Comparison of ENCODE assay signal across 11 cellular contexts in the genomic region with DNA sequence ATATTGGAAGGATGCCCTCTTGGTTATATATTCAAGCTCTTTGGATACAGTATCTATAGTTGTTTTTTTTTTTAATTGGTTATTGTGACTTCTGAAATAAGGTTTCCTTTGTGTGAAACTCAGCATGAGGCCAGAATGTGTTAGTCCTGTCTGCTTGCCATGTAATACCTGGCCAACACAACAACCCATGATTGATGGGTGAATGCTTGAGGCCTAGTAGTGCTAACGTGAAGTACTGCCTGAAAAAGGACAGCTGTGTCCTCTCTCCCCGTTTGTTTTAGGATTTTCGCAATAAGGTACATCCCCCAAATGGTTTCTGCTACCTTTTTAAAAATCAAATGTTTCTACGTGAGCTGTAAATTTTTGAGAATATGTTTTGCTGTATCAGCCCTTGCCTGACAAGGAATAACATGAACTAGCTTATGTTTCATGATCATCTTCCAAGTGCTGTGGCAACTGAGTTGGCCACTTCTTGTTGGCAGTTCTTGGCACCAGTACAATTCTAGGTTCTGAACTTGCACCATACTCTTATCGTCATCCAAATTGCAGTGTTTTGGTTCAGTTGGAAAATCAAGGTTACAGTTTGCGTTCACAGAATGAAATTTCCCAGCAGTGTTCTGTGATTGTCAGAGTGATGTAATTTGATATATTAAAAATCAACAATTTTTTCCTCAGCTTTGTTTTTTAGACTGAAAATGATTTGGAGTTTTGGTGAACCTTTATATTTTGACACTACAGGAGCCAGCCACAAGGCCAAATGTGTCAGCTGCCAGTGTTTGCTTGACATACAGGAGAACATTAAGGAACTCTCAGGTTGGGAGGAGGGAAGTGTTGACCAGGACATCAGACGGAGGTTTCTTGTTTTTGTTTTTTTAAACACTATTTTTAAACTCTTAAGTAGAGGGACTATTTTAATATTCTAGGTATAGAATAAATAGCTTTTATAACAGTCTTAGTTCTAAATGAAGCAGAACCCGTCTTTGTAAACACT. TPM values are rescaled to one million over a fixed set of nuclear protein-coding genes. Genes with fewer than 3 reads are reported as not detected.
DNase-seq lines count a peak whose midpoint lies in the region; ATAC-seq and TF ChIP-seq lines count a peak whose summit lies in the region.
"Had no signal": no experiment of that assay in that cellular context is flagged by ENCODE, and none has a peak within 500 bp of the region (broad histone marks: within the 10 kb centered on the region; RNA-seq: fewer than 3 reads in every experiment).

No MANE protein-coding gene starts in this region.

- H3K36me3 Mint-ChIP-seq in chondrocyte (ENCODE audit: low read depth) (peaks cover 11% of the 10 kb centered on the region), nephron (ENCODE audit: low read depth) (peaks cover 35% of the 10 kb centered on the region)

- H3K4me1 Mint-ChIP-seq in chondrocyte (ENCODE audit: low read depth): peaks cover 22% of the 10 kb centered on the region
- H3K4me1 Mint-ChIP-seq in nephron: peaks cover 31% of the 10 kb centered on the region

- TF ChIP-seq CTCF in AG10803 (conservative IDR thresholded peaks at IDR 0.05; ENCODE audit: low read length): no peak
- no peak for TF ChIP-seq CTCF in chondrocyte (IDR thresholded peaks at IDR 0.05)
- TF ChIP-seq CTCF in nephron (IDR thresholded peaks at IDR 0.05; ENCODE audit: unreplicated experiment in 3 of 3): no peak

- no peak for ATAC-seq in HG03432 (IDR thresholded peaks at IDR 0.05; ENCODE audit: unreplicated experiment)

- H3K4me3 ChIP-seq in AG10803 (ENCODE audit: low read length): no peak overlapping the region
- H3K4me3 ChIP-seq: SJSA1 had no signal

- DNase-seq in AG10803 (ENCODE audit: low read depth) (peak; percentile 51), NCI-H2081 treated with DMSO at 0.1 percent for 48 hours (lab: John Stamatoyannopoulos, UW) (peak; percentile 73), chondrocyte (ENCODE audit: low spot score) (no peak), NCI-H1694 (lab: John Stamatoyannopoulos, UW) (no peak), SIG-M5 treated with dmso at 0.1 percent for 504 hours (lab: John Stamatoyannopoulos, UW; ENCODE audit: unreplicated experiment) (no peak), HuH-7.5 (ENCODE audit: low spot score) (no peak)
- DNase-seq: activated effector memory CD4-positive, alpha-beta T cell treated with Interleukin-2 at 50 U/mL for 16 hours; DMS53 had no signal

- H3K27ac Mint-ChIP-seq in chondrocyte (ENCODE audit: unreplicated experiment) (peak overlapping the region; percentile 97), nephron (peak overlapping the region; percentile 29 to 87 (median 58))

- H3K9me3 Mint-ChIP-seq in chondrocyte (ENCODE audit: low read depth) (no peaks in the 10 kb centered on the region), nephron (no peaks in the 10 kb centered on the region)

- H3K27me3 Mint-ChIP-seq in chondrocyte (ENCODE audit: low read depth): no peaks in the 10 kb centered on the region
- H3K27me3 Mint-ChIP-seq in nephron (ENCODE audit: low read depth): no peaks in the 10 kb centered on the region

- no peak overlapping the region for H3K4me3 Mint-ChIP-seq in chondrocyte (ENCODE audit: unreplicated experiment)
- no peak overlapping the region for H3K4me3 Mint-ChIP-seq in nephron

RNA-seq across cellular contexts. Expression of gene ASCC1, which starts 13.5 kb away (rescaled TPM):
- 31.6 to 36.8 TPM (median 35.4 TPM) in 3 replicates for total RNA-seq in chondrocyte

RNA-seq across cellular contexts. Expression of gene ANAPC16, which starts 13.7 kb away (rescaled TPM):
- 48.5 to 54.4 TPM (median 52.9 TPM) in 3 replicates for total RNA-seq in chondrocyte

RNA-seq across cellular contexts. Expression of gene DDIT4, which starts 44.2 kb away (rescaled TPM):
- total RNA-seq in chondrocyte: 68.5 to 241 TPM (median 227 TPM) in 3 replicates

Comparison
In these comparisons a context has a peak if more than half of its experiments do, and no peak if none do; other contexts are left out.
1. DNase-seq: peak in AG10803 (single experiment) and NCI-H2081 treated with DMSO at 0.1 percent for 48 hours (single experiment); none in chondrocyte (single experiment), NCI-H1694 (single experiment), SIG-M5 treated with dmso at 0.1 percent for 504 hours (single experiment) and HuH-7.5 (single experiment).